ENCODE assay signal across 28 cellular contexts in genomic region chr1:26003262-26003661, GRCh38. TPM values are rescaled to one million over a fixed set of nuclear protein-coding genes. Genes with fewer than 3 reads are reported as not detected.
DNase-seq lines count a peak whose midpoint lies in the region; ATAC-seq and TF ChIP-seq lines count a peak whose summit lies in the region.
"Had no signal": no experiment of that assay in that cellular context is flagged by ENCODE, and none has a peak within 500 bp of the region (broad histone marks: within the 10 kb centered on the region; RNA-seq: fewer than 3 reads in every experiment).

No MANE protein-coding gene starts in this region.

- dilution Hi-C loops in IMR-90 (cut with HindIII; ENCODE audit: low sequenced_read_pairs, unreplicated experiment) = no loop called here

- H3K27ac ChIP-seq in IMR-90 (ENCODE audit: insufficient read depth, low read length) = no peak overlapping the region
- H3K27ac ChIP-seq: GM23248, SJCRH30 had no signal

- no peaks in the 10 kb centered on the region for H3K36me3 ChIP-seq in IMR-90 (ENCODE audit: control insufficient read depth, insufficient read depth, low read length)
- H3K36me3 ChIP-seq: SJCRH30 had no signal

- H3K9me1 ChIP-seq in IMR-90 (ENCODE audit: insufficient read depth, low read length) = 0 out of 2 replicates have a peak, but pooled peaks cover 5% of the 10 kb centered on the region

- no peak overlapping the region for H4K8ac ChIP-seq in IMR-90 (ENCODE audit: low read depth in 2 of 2, low read length in 2 of 2)

- no peak overlapping the region for H2BK120ac ChIP-seq in IMR-90 (ENCODE audit: low read depth, low read length)

- H2AK5ac ChIP-seq in IMR-90 (ENCODE audit: low read depth, low read length) = no peak overlapping the region

- no peak overlapping the region for H2BK20ac ChIP-seq in IMR-90 (ENCODE audit: low read depth, low read length)

- TF ChIP-seq POLR2A in IMR-90 (IDR thresholded peaks at IDR 0.05; ENCODE audit: low read depth, low read length) (no peak), NB4 (IDR thresholded peaks at IDR 0.05; ENCODE audit: extremely low read depth, insufficient read length) (no peak)

- no peak overlapping the region for H4K5ac ChIP-seq in IMR-90 (ENCODE audit: low read depth, low read length)

- intact Hi-C loops in IMR-90 (cut with micrococcal nuclease) = no loop called here

- H3K18ac ChIP-seq in IMR-90 (ENCODE audit: low read depth, low read length) = no peak overlapping the region

- H4K20me1 ChIP-seq in IMR-90 (ENCODE audit: insufficient read depth, low read length) = no peaks in the 10 kb centered on the region

- no peak overlapping the region for H2AK9ac ChIP-seq in IMR-90 (replicated peaks; ENCODE audit: low read depth, low read length, poor library complexity)

- H3K4ac ChIP-seq in IMR-90 (ENCODE audit: low read depth, low read length) = no peak overlapping the region

- no peak overlapping the region for H3K23ac ChIP-seq in IMR-90 (ENCODE audit: low read depth, low read length)

- H3K4me3 ChIP-seq in IMR-90 (ENCODE audit: insufficient read depth, low read depth, low read length) = no peak overlapping the region
- no peak overlapping the region for H3K4me3 ChIP-seq in NB4 (ENCODE audit: low read depth, low read length)
- no peak overlapping the region for H3K4me3 ChIP-seq in fibroblast of villous mesenchyme (ENCODE audit: low read depth, low read length)
- H3K4me3 ChIP-seq: GM12878, GM23248, SJCRH30 had no signal

- H3K9me3 ChIP-seq in IMR-90 (ENCODE audit: control insufficient read depth, insufficient read depth, low read length) = no peaks in the 10 kb centered on the region
- H3K9me3 ChIP-seq: SJCRH30 had no signal

- H2AFZ ChIP-seq in IMR-90 (replicated peaks; ENCODE audit: low read length, poor library complexity) = no peak overlapping the region
- H2AFZ ChIP-seq: GM23248 had no signal

- no peak overlapping the region for H2BK15ac ChIP-seq in IMR-90 (ENCODE audit: low read depth, low read length)

- H3K9ac ChIP-seq in IMR-90 (ENCODE audit: low read depth, low read length) = no peak overlapping the region
- H3K9ac ChIP-seq: GM23248 had no signal

- H3K27me3 ChIP-seq in IMR-90 (ENCODE audit: control insufficient read depth, insufficient read depth, low read length) = peaks cover 15% of the 10 kb centered on the region

- WGBS in IMR-90 (ENCODE audit: extremely low coverage in 2 of 2, insufficient read length in 1 of 2), 2 experiments = no CpG with 5 or more reads among the region's 4 CpGs

- TF ChIP-seq RAD21 in IMR-90 (IDR thresholded peaks at IDR 0.05; ENCODE audit: low read length) = no peak

- ATAC-seq in IMR-90 (ENCODE audit: low read depth) (no peak), HG03442 (IDR thresholded peaks at IDR 0.05; ENCODE audit: unreplicated experiment) (no peak), HG02938 (IDR thresholded peaks at IDR 0.05; ENCODE audit: unreplicated experiment) (no peak)
- ATAC-seq: GM12878 had no signal

- H4K91ac ChIP-seq in IMR-90 (ENCODE audit: insufficient read depth, low read depth, low read length) = no peak overlapping the region

- H3K56ac ChIP-seq in IMR-90 (ENCODE audit: extremely low read depth, insufficient read depth, low read length) = no peak overlapping the region

- H3K4me2 ChIP-seq in IMR-90 (ENCODE audit: low read depth, low read length) = no peak overlapping the region

- H3K79me1 ChIP-seq in IMR-90 (ENCODE audit: low read depth in 1 of 2, low read length in 2 of 2) = no peaks in the 10 kb centered on the region

- no TSS peak for BruUV-seq in IMR-90 (replicated peaks; lab: Mats Ljungman, UMichigan)

- CTCF ChIA-PET in IMR-90 (lab: Yijun Ruan, JAX) = no interaction called here

- TF ChIP-seq CTCF in IMR-90 (conservative IDR thresholded peaks at IDR 0.05; ENCODE audit: low read depth, low read length) (no peak), NB4 (IDR thresholded peaks at IDR 0.05; ENCODE audit: low read depth, low read length) (no peak), fibroblast of villous mesenchyme (IDR thresholded peaks at IDR 0.05; ENCODE audit: insufficient read depth, low read depth, low read length) (no peak)

- in situ Hi-C loops in IMR-90 (cut with MboI; ENCODE audit: low sequenced_read_pairs) = no loop called here

- H3K4me1 ChIP-seq in IMR-90 (ENCODE audit: control insufficient read depth, insufficient read depth, low read length) = no peaks in the 10 kb centered on the region

- H2BK5ac ChIP-seq in IMR-90 (ENCODE audit: low read depth, low read length, poor library complexity, severe bottlenecking) = no peak overlapping the region

- POLR2A ChIA-PET in IMR-90 (lab: Charles Lee; ENCODE audit: unreplicated experiment) = no interaction called here

- DNase-seq in AML-193 (lab: John Stamatoyannopoulos, UW) = peak; percentile 4 to 10
- DNase-seq in IMR-90 = no peak
- DNase-seq in NB4 (ENCODE audit: low read depth) = peak; percentile 67
- DNase-seq in fibroblast of villous mesenchyme (ENCODE audit: low read depth) = peak; percentile 60
- no peak for DNase-seq in SK-N-DZ (ENCODE audit: low spot score)
- DNase-seq: C1 segment of cervical spinal cord; CD4-positive, alpha-beta memory T cell; COR-L47; EL; GDM1; GM23248; H9; HFFc6; Karpas-422; NCI-H1048; NCI-H1417 treated with DMSO at 0.1 percent for 48 hours; NCI-H1694 treated with DMSO at 0.1 percent for 48 hours; NCI-H2081; NCI-H2227 treated with DMSO at 0.1 percent for 48 hours; NCI-H510A; NCI-H69; T-helper 1 cell had no signal

- H3K14ac ChIP-seq in IMR-90 (replicated peaks; ENCODE audit: low read depth, low read length) = no peak overlapping the region

TF ChIP-seq in IMR-90, 13 proteins besides CTCF, POLR2A, EP300 and RAD21:
- peak; percentile 76 for TF ChIP-seq CEBPB (IDR thresholded peaks at IDR 0.05; ENCODE audit: low read depth, low read length)
- no peak for TF ChIP-seq ELK1 (IDR thresholded peaks at IDR 0.05; ENCODE audit: borderline replicate concordance, low read depth, low read length)

RNA-seq across cellular contexts. Expression of gene PAFAH2, which starts 5.4 kb away (rescaled TPM):
- 11.9 and 12.2 TPM in 2 replicates for total RNA-seq in IMR-90 (2012; rRNA removed)
- polyA plus RNA-seq in IMR-90 (2012; rRNA removed) = 7.2 and 8.3 TPM in 2 replicates
- 3.8 and 6.6 TPM in 2 replicates for polyA plus RNA-seq in IMR-90 (2012; cell fraction: cytosol; rRNA removed)
- 5.5 and 9.9 TPM in 2 replicates for polyA plus RNA-seq in IMR-90 (2012; cell fraction: nucleus; rRNA removed; ENCODE audit: low replicate concordance)
- 7.7 and 11.2 TPM in 2 replicates for total RNA-seq in fibroblast of villous mesenchyme
- polyA plus RNA-seq in SK-N-DZ (2014; cell fraction: cytosol; rRNA removed) = 6.1 and 12.0 TPM in 2 replicates
- 2.2 and 6.3 TPM in 2 replicates for polyA plus RNA-seq in SK-N-DZ (2014; cell fraction: nucleus; rRNA removed)

RNA-seq across cellular contexts. Expression of gene EXTL1, which starts 18.3 kb away (rescaled TPM):
- total RNA-seq in IMR-90 (2012; rRNA removed) (0.56 and 0.90 TPM in 2 replicates), fibroblast of villous mesenchyme (3.9 and 6.0 TPM in 2 replicates)
- polyA plus RNA-seq in IMR-90 (2012; rRNA removed) = 5.2 and 6.1 TPM in 2 replicates
- 3.2 and 4.9 TPM in 2 replicates for polyA plus RNA-seq in IMR-90 (2012; cell fraction: cytosol; rRNA removed)
- 13.9 and 32.7 TPM in 2 replicates for polyA plus RNA-seq in IMR-90 (2012; cell fraction: nucleus; rRNA removed; ENCODE audit: low replicate concordance)
- 0.33 TPM in 1 of 2 replicates, not detected in the other for polyA plus RNA-seq in SK-N-DZ (2014; cell fraction: cytosol; rRNA removed)
- 0.05 and 0.34 TPM in 2 replicates for polyA plus RNA-seq in SK-N-DZ (2014; cell fraction: nucleus; rRNA removed)
- total RNA-seq: GM12878 had no signal
- polyA plus RNA-seq: CD4-positive, alpha-beta memory T cell; GM12878; IgD-negative memory B cell had no signal

RNA-seq across cellular contexts. Expression of gene SLC30A2, which starts 42.7 kb away (rescaled TPM):
- total RNA-seq in IMR-90 (2012; rRNA removed) (not detected in 2 replicates), fibroblast of villous mesenchyme (not detected in 2 replicates)
- polyA plus RNA-seq in IMR-90 (2012; rRNA removed) = not detected in 2 replicates
- polyA plus RNA-seq in IMR-90 (2012; cell fraction: cytosol; rRNA removed) = not detected in 2 replicates
- polyA plus RNA-seq in IMR-90 (2012; cell fraction: nucleus; rRNA removed; ENCODE audit: low replicate concordance) = not detected in 2 replicates
- not detected in 2 replicates for polyA plus RNA-seq in SK-N-DZ (2014; cell fraction: cytosol; rRNA removed)
- polyA plus RNA-seq in SK-N-DZ (2014; cell fraction: nucleus; rRNA removed) = not detected in 2 replicates
- total RNA-seq: CD4-positive, alpha-beta memory T cell; GM23248; HFFc6 had no signal
- polyA plus RNA-seq: AG04450; CD4-positive, alpha-beta memory T cell; GM12878; IgD-negative memory B cell had no signal

Comparison
In these comparisons a context has a peak if more than half of its experiments do, and no peak if none do; other contexts are left out.
1. DNase-seq: peak in AML-193 (2 of 2), NB4 (single experiment) and fibroblast of villous mesenchyme (single experiment); none in IMR-90 (single experiment) and SK-N-DZ (single experiment).